ENCODE assay signal across 1 cellular context in the genomic region with DNA sequence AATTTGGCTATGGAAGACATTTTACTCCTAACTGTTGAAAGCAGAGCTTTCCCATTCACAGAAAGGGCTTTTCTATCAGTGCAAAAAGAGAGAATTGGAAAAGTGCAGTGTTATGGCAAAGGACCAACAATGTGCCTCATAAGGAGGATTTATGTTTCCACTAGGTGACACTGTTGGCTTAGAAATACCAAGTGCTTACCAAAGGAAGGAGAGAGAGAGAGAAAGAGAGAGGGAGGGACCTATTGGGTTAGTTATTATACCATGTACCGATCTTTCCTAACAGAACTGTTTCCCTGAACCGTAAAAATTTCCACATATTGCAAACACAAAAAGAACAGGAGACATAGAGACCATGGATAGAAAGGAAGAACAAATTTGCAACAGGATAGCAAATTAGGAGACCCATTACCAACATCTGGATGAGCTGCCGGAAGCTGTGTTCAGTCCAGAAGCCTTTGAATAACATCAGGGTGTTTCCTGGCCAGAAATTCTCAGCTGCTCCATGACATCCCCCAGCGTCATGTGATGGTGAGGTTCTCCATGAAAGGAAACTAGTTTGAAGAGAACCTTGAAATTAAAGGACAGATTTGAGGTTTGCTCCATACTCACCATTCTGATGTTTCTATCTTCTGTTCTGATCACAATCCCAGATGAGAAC.
A peak's percentile ranks its signal among the peaks of the same experiment; 100 is the strongest.
TF ChIP-seq lines count a peak whose summit lies in the region.

No MANE protein-coding gene starts in this region.

TF ChIP-seq in HepG2, 621 proteins besides CTCF, POLR2A, EP300 and RAD21:
- TF ChIP-seq STAG1 (CRISPR knock-in tag; IDR thresholded peaks at IDR 0.05): peak; percentile 80
- TF ChIP-seq SMC3 (IDR thresholded peaks at IDR 0.05; ENCODE audit: low read length): peak; percentile 30; the same call in 1 of the 2 replicates
